Comparison of ENCODE assay signal across 8 cellular contexts in genomic region chr11:116276051-116277044, GRCh38.
DNase-seq lines count a peak whose midpoint lies in the region; ATAC-seq and TF ChIP-seq lines count a peak whose summit lies in the region.

No MANE protein-coding gene starts in this region.

- 0% methylated on average over 1 of the region's 40 CpGs for WGBS in right lobe of liver (ENCODE audit: insufficient coverage, low coverage, low lambda C conversion rate, missing lambda C conversion rate)

- intact Hi-C loops in right lobe of liver (cut with DNase I), result no loop called here

- ATAC-seq in GM18511 (IDR thresholded peaks at IDR 0.05; ENCODE audit: unreplicated experiment), result peak; percentile 69
- ATAC-seq in HG03039 (IDR thresholded peaks at IDR 0.05; ENCODE audit: unreplicated experiment), result peak; percentile 72
- ATAC-seq in right lobe of liver, result peak; percentile 83 to 96 (median 90)
- ATAC-seq in HG03521 (IDR thresholded peaks at IDR 0.05; ENCODE audit: unreplicated experiment), result no peak

- H3K4me3 ChIP-seq in duodenal mucosa (ENCODE audit: low read depth in 1 of 2, low read length in 2 of 2) (peak overlapping the region; percentile 51 to 57), right lobe of liver (peak overlapping the region in 1 of 3 donors; percentile 41)

- H3K9ac ChIP-seq in duodenal mucosa (ENCODE audit: low read depth in 1 of 2, low read length in 2 of 2), result no peak overlapping the region

- H3K36me3 ChIP-seq in duodenal mucosa (ENCODE audit: control insufficient read depth in 1 of 2, insufficient read depth in 2 of 2, low read length in 2 of 2) (no peaks in the 10 kb centered on the region), right lobe of liver (no peaks in the 10 kb centered on the region)

- peaks cover 3% of the 10 kb centered on the region in 2 donors for H3K27me3 ChIP-seq in duodenal mucosa (ENCODE audit: control insufficient read depth in 1 of 2, insufficient read depth in 2 of 2, low read length in 2 of 2)
- H3K27me3 ChIP-seq in right lobe of liver, result no peaks in the 10 kb centered on the region

- H3K4me1 ChIP-seq in duodenal mucosa (ENCODE audit: control insufficient read depth in 1 of 2, insufficient read depth in 2 of 2, low read length in 2 of 2) (no peaks in the 10 kb centered on the region), right lobe of liver (no peaks in the 10 kb centered on the region)

- TF ChIP-seq POLR2A in right lobe of liver (IDR thresholded peaks at IDR 0.05), result no peak

- peak; percentile 94 to 97 (median 96) for TF ChIP-seq CTCF in right lobe of liver (IDR thresholded peaks at IDR 0.05)

- H3K27ac ChIP-seq in duodenal mucosa (ENCODE audit: low read depth, low read length), result no peak overlapping the region
- H3K27ac ChIP-seq in right lobe of liver, result no peak overlapping the region

- DNase-seq in NCI-H2196 (lab: John Stamatoyannopoulos, UW; ENCODE audit: unreplicated experiment) (peak; percentile 76), right lobe of liver (peak; percentile 68 to 78 (median 72))
- peak; percentile 60 for DNase-seq in activated CD4-positive, alpha-beta T cell treated with anti-CD3 and anti-CD28 coated beads, Interleukin-2, amount 50 U/mL, for 1 hour
- peak; percentile 25 for DNase-seq in stimulated activated CD8-positive, alpha-beta memory T cell treated with anti-CD3 and anti-CD28 coated beads, Interleukin-12 subunit alpha, Interleukin-12 subunit beta, amount 100 ng/mL, for 1 hour (ENCODE audit: low read depth)

- no peaks in the 10 kb centered on the region for H3K9me3 ChIP-seq in duodenal mucosa (ENCODE audit: control insufficient read depth in 1 of 2, low read length in 2 of 2)
- no peaks in the 10 kb centered on the region for H3K9me3 ChIP-seq in right lobe of liver

Comparison
In these comparisons a context has a peak if more than half of its experiments do, and no peak if none do; other contexts are left out.
1. DNase-seq: peak in every context shown above with its lines; median percentile 76 in NCI-H2196; 72 in right lobe of liver; 60 in activated CD4-positive, alpha-beta T cell treated with anti-CD3 and anti-CD28 coated beads, Interleukin-2, amount 50 U/mL, for 1 hour; 25 in stimulated activated CD8-positive, alpha-beta memory T cell treated with anti-CD3 and anti-CD28 coated beads, Interleukin-12 subunit alpha, Interleukin-12 subunit beta, amount 100 ng/mL, for 1 hour.